Comparison of ENCODE assay signal across 14 cellular contexts in the genomic region with DNA sequence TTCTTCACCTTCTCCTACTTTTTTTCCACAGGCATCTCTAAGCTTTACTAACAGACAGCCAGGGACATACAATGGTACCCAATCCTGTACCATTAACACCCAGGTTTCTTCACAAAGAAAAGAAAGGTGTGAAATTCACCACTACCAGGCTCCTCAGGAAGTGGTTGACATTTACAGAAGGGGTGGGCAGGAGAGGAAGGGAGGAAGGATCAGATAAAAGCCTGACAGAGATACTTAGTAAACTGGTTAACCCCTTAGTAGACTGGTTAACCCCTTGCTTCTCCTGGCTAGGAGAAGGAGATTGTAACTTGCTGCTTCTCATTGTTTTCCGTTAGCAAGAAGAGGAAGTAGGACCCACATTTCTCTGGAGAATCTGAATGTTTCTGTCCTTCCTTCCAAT. TPM values are rescaled to one million over a fixed set of nuclear protein-coding genes. Genes with fewer than 3 reads are reported as not detected.
DNase-seq lines count a peak whose midpoint lies in the region; ATAC-seq and TF ChIP-seq lines count a peak whose summit lies in the region.
"Had no signal": no experiment of that assay in that cellular context is flagged by ENCODE, and none has a peak within 500 bp of the region (broad histone marks: within the 10 kb centered on the region; RNA-seq: fewer than 3 reads in every experiment).

No MANE protein-coding gene starts in this region.

- H3K18ac ChIP-seq in H9 (ENCODE audit: insufficient read length, low read depth, low read length) (no peak overlapping the region), neuronal stem cell (ENCODE audit: low read length) (no peak overlapping the region)

- H2BK15ac ChIP-seq in H9 (ENCODE audit: low read depth, low read length) (no peak overlapping the region), neuronal stem cell (ENCODE audit: low read length) (no peak overlapping the region)

- no peaks in the 10 kb centered on the region for H4K20me1 ChIP-seq in H9 (ENCODE audit: control insufficient read depth, insufficient read depth, insufficient read length)

- no peak overlapping the region for H3K4me2 ChIP-seq in H9 (ENCODE audit: insufficient read depth, insufficient read length, low read length)
- no peak overlapping the region for H3K4me2 ChIP-seq in neuronal stem cell (ENCODE audit: insufficient read depth, low read length, poor library complexity, severe bottlenecking)
- H3K4me2 ChIP-seq: KMS-11 had no signal

- no peaks in the 10 kb centered on the region for H3K4me1 ChIP-seq in H9 (ENCODE audit: insufficient read depth, low read length)
- H3K4me1 ChIP-seq in neuronal stem cell (ENCODE audit: control insufficient read depth in 2 of 2, insufficient read depth in 1 of 2, low read depth in 1 of 2, low read length in 2 of 2) = no peaks in the 10 kb centered on the region
- H3K4me1 ChIP-seq: suprapubic skin had no signal

- no peaks in the 10 kb centered on the region for H3K79me2 ChIP-seq in H9 (ENCODE audit: insufficient read depth, low read length)

- H3K23ac ChIP-seq in H9 (ENCODE audit: insufficient read length, low read depth, low read length) (no peak overlapping the region), neuronal stem cell (ENCODE audit: low read depth, low read length, poor library complexity) (no peak overlapping the region)

- DNase-seq in ELF-1 (ENCODE audit: low read depth, low spot score) (peak; percentile 37), H9 (peak; percentile 36), left kidney (ENCODE audit: low read depth, low spot score) (peak; percentile 8), neuronal stem cell (ENCODE audit: low spot score) (no peak), lower leg skin (ENCODE audit: low spot score in 2 of 2) (no peak), foreskin melanocyte (no peak)
- DNase-seq in activated CD4-positive, alpha-beta memory T cell treated with anti-CD3 and anti-CD28 coated beads, Interleukin-2, amount 10 ng/mL, durations not matched to agents 7 days and 5 days = peak; percentile 61
- DNase-seq: DMS79 treated with DMSO at 0.1 percent for 48 hours, NCI-H510A had no signal

- H3K9me3 ChIP-seq in H9 (ENCODE audit: control insufficient read depth, low read depth, low read length) (no peaks in the 10 kb centered on the region), neuronal stem cell (replicated peaks in 1 of 2; ENCODE audit: control insufficient read depth in 2 of 2, insufficient read depth in 1 of 2, low read depth in 1 of 2, low read length in 2 of 2) (no peaks in the 10 kb centered on the region)
- H3K9me3 ChIP-seq: suprapubic skin had no signal

- H2AK5ac ChIP-seq in H9 (ENCODE audit: insufficient read length, low read length) = no peak overlapping the region
- no peak overlapping the region for H2AK5ac ChIP-seq in neuronal stem cell (ENCODE audit: low read depth, low read length)

- no peak overlapping the region for H4K91ac ChIP-seq in H9 (ENCODE audit: insufficient read length, low read depth, low read length)
- no peak overlapping the region for H4K91ac ChIP-seq in neuronal stem cell (ENCODE audit: low read depth, low read length, poor library complexity)

- H2BK5ac ChIP-seq in H9 (ENCODE audit: insufficient read length, low read length) (no peak overlapping the region), neuronal stem cell (ENCODE audit: low read length) (no peak overlapping the region)

- CTCF ChIA-PET in activated CD4-positive, alpha-beta memory T cell treated with anti-CD3 and anti-CD28 coated beads, Interleukin-2, amount 10 ng/mL, durations not matched to agents 7 days and 5 days (lab: Charles Lee) = interaction anchor here (0.6 to 5.3 kb wide), 4 partner anchors 8 to 565 kb away, joined by 4 to 29 read pairs (median 4); partner anchors contain the start of gene SAMD3

- H3K4me3 ChIP-seq in neuronal stem cell (ENCODE audit: low read length in 2 of 2) = no peak overlapping the region
- no peak overlapping the region for H3K4me3 ChIP-seq in lower leg skin (ENCODE audit: low read depth, poor library complexity, severe bottlenecking)
- H3K4me3 ChIP-seq: suprapubic skin had no signal

- H3K27ac Mint-ChIP-seq in H9 = no peak overlapping the region
- H3K27ac Mint-ChIP-seq in activated CD4-positive, alpha-beta memory T cell treated with anti-CD3 and anti-CD28 coated beads, Interleukin-2, amount 10 ng/mL, durations not matched to agents 7 days and 5 days = peak overlapping the region; percentile 77

- no peak for ATAC-seq in GM18517 (IDR thresholded peaks at IDR 0.05; ENCODE audit: unreplicated experiment)
- ATAC-seq: SK-N-SH treated with all-trans-retinoic acid at 6 μM for 48 hours had no signal

- H3K23me2 ChIP-seq in H9 (ENCODE audit: insufficient read length, low read depth, low read length, poor library complexity, severe bottlenecking) = no peaks in the 10 kb centered on the region

- H2BK120ac ChIP-seq in H9 (ENCODE audit: low read depth, low read length, poor library complexity, severe bottlenecking) (no peak overlapping the region), neuronal stem cell (ENCODE audit: low read depth, low read length) (no peak overlapping the region)

- H3K27me3 ChIP-seq in H9 (ENCODE audit: insufficient read depth, low read length) (no peaks in the 10 kb centered on the region), neuronal stem cell (ENCODE audit: control insufficient read depth in 3 of 3, insufficient read depth in 3 of 3, low read depth in 1 of 3, low read length in 3 of 3) (no peaks in the 10 kb centered on the region)
- H3K27me3 ChIP-seq: suprapubic skin had no signal

- WGBS in H9 (ENCODE audit: extremely low coverage, insufficient read length, low lambda C conversion rate) = no CpG with 5 or more reads among the region's 1 CpG
- no CpG with 5 or more reads among the region's 1 CpG for WGBS in neuronal stem cell (ENCODE audit: extremely low coverage in 2 of 2, insufficient read length in 2 of 2, insufficient replicate concordance in 1 of 2), 2 donors
- 64 to 70% methylated on average over 1 of the region's 1 CpG for WGBS in lower leg skin, 2 donors

- no peaks in the 10 kb centered on the region for H3K36me3 ChIP-seq in neuronal stem cell (replicated peaks in 1 of 2; ENCODE audit: control insufficient read depth in 2 of 2, insufficient read depth in 2 of 2, low read length in 2 of 2)
- H3K36me3 ChIP-seq: suprapubic skin had no signal

- H3K56ac ChIP-seq in H9 (ENCODE audit: insufficient read length, low read depth, low read length) = no peak overlapping the region

- H2BK20ac ChIP-seq in H9 (ENCODE audit: low read depth, low read length, poor library complexity, severe bottlenecking) = no peak overlapping the region

- H3K27ac ChIP-seq in H9 (ENCODE audit: insufficient read length, low read depth, low read length) (no peak overlapping the region), neuronal stem cell (replicated peaks; ENCODE audit: low read length) (no peak overlapping the region)
- H3K27ac ChIP-seq: KMS-11, suprapubic skin had no signal

- H2AFZ ChIP-seq in H9 (ENCODE audit: low read length) (no peak overlapping the region), neuronal stem cell (ENCODE audit: low read length) (no peak overlapping the region)

- no peak overlapping the region for H3K4me3 Mint-ChIP-seq in H9
- peak overlapping the region; percentile 64 for H3K4me3 Mint-ChIP-seq in activated CD4-positive, alpha-beta memory T cell treated with anti-CD3 and anti-CD28 coated beads, Interleukin-2, amount 10 ng/mL, durations not matched to agents 7 days and 5 days

- H3K27me3 Mint-ChIP-seq in H9 (ENCODE audit: low read depth) = no peaks in the 10 kb centered on the region
- H3K27me3 Mint-ChIP-seq in activated CD4-positive, alpha-beta memory T cell treated with anti-CD3 and anti-CD28 coated beads, Interleukin-2, amount 10 ng/mL, durations not matched to agents 7 days and 5 days = no peaks in the 10 kb centered on the region

- H3K9me3 Mint-ChIP-seq in H9 = no peaks in the 10 kb centered on the region
- peaks cover 12% of the 10 kb centered on the region for H3K9me3 Mint-ChIP-seq in activated CD4-positive, alpha-beta memory T cell treated with anti-CD3 and anti-CD28 coated beads, Interleukin-2, amount 10 ng/mL, durations not matched to agents 7 days and 5 days

- peaks cover 9 to 11% of the 10 kb centered on the region in 2 experiments for H3K4me1 Mint-ChIP-seq in H9
- H3K4me1 Mint-ChIP-seq in activated CD4-positive, alpha-beta memory T cell treated with anti-CD3 and anti-CD28 coated beads, Interleukin-2, amount 10 ng/mL, durations not matched to agents 7 days and 5 days = peaks cover 71% of the 10 kb centered on the region

- H3T11ph ChIP-seq in H9 (ENCODE audit: low read length) = no peak overlapping the region

- intact Hi-C loops in lower leg skin (cut with DNase I; ENCODE audit: low total_unique reads) = no loop called here

- POLR2A ChIA-PET in activated CD4-positive, alpha-beta memory T cell treated with anti-CD3 and anti-CD28 coated beads, Interleukin-2, amount 10 ng/mL, durations not matched to agents 7 days and 5 days (lab: Charles Lee) = interaction anchor here (0.7 to 3.7 kb wide), 5 partner anchors 8 to 361 kb away, joined by 3 to 21 read pairs (median 4); partner anchors contain the start of gene SAMD3

- H3K14ac ChIP-seq in H9 (ENCODE audit: insufficient read depth, low read length) = no peak overlapping the region
- no peak overlapping the region for H3K14ac ChIP-seq in neuronal stem cell (ENCODE audit: low read length)

- peaks cover 0 to 1% (median 0%) of the 10 kb centered on the region in 3 experiments; a peak in 2 of 7 replicates for H3K36me3 Mint-ChIP-seq in H9 (ENCODE audit: insufficient read depth in 1 of 3, low read depth in 3 of 3)
- H3K36me3 Mint-ChIP-seq in activated CD4-positive, alpha-beta memory T cell treated with anti-CD3 and anti-CD28 coated beads, Interleukin-2, amount 10 ng/mL, durations not matched to agents 7 days and 5 days (ENCODE audit: low read depth) = peaks cover 83% of the 10 kb centered on the region

- no peak overlapping the region for H2BK12ac ChIP-seq in H9 (ENCODE audit: insufficient read length, low read depth, low read length)
- no peak overlapping the region for H2BK12ac ChIP-seq in neuronal stem cell (ENCODE audit: low read length)

- TF ChIP-seq CTCF in H9 (conservative IDR thresholded peaks at IDR 0.05) (no peak), lower leg skin (IDR thresholded peaks at IDR 0.05) (no peak)

- H4K5ac ChIP-seq in H9 (ENCODE audit: insufficient read length, low read depth, low read length) = no peak overlapping the region

- H3K79me1 ChIP-seq in H9 (ENCODE audit: insufficient read depth, low read depth, low read length, poor library complexity, severe bottlenecking) (no peaks in the 10 kb centered on the region), neuronal stem cell (ENCODE audit: low read depth, low read length) (no peaks in the 10 kb centered on the region)

- TF ChIP-seq POLR2A in lower leg skin (IDR thresholded peaks at IDR 0.05) = no peak

- H4K8ac ChIP-seq in H9 (replicated peaks; ENCODE audit: insufficient read length, low read depth, low read length) = no peak overlapping the region
- H4K8ac ChIP-seq in neuronal stem cell (ENCODE audit: low read depth, low read length) = no peak overlapping the region

- H3K4ac ChIP-seq in H9 (ENCODE audit: low read depth, low read length) = no peak overlapping the region
- H3K4ac ChIP-seq in neuronal stem cell (ENCODE audit: low read length) = no peak overlapping the region

- H3K9ac ChIP-seq in H9 (ENCODE audit: extremely low read depth, insufficient read length, low read length) (no peak overlapping the region), neuronal stem cell (ENCODE audit: low read depth, low read length, poor library complexity) (no peak overlapping the region)
- H3K9ac ChIP-seq: KMS-11 had no signal

RNA-seq across cellular contexts. Expression of gene SAMD3, which starts 7.2 kb away (rescaled TPM):
- total RNA-seq in H9 (2021) (0.26 and 0.39 TPM in 2 replicates), lower leg skin (not detected)
- 10 to 100 TPM; 70.5 to 79.7 TPM for total RNA-seq in activated CD4-positive, alpha-beta memory T cell treated with anti-CD3 and anti-CD28 coated beads, Interleukin-2, amount 10 ng/mL, durations not matched to agents 7 days and 5 days
- 0.08 TPM for polyA plus RNA-seq in neuronal stem cell (2013, experiment 1 of 2)
- polyA plus RNA-seq in neuronal stem cell (2013, experiment 2 of 2) = 0.04 TPM
- total RNA-seq: myocyte had no signal

Comparison
In these comparisons a context has a peak if more than half of its experiments do, and no peak if none do; other contexts are left out.
1. DNase-seq: peak in ELF-1 (single experiment), H9 (single experiment), activated CD4-positive, alpha-beta memory T cell treated with anti-CD3 and anti-CD28 coated beads, Interleukin-2, amount 10 ng/mL, durations not matched to agents 7 days and 5 days (single experiment) and left kidney (single experiment); none in neuronal stem cell (single experiment), lower leg skin (0 of 2) and foreskin melanocyte (single experiment).
2. RNA of gene SAMD3, which starts 7.2 kb away (total RNA-seq): 70.5 to 79.7 TPM in activated CD4-positive, alpha-beta memory T cell treated with anti-CD3 and anti-CD28 coated beads, Interleukin-2, amount 10 ng/mL, durations not matched to agents 7 days and 5 days; 0.26 to 0.39 TPM in H9 and not detected in lower leg skin; every median in the first group is over 10 times any median in the second.